32 cellular contexts compared by ENCODE assay signal in genomic region chr16:19227643-19228042, GRCh38. TPM values are rescaled to one million over a fixed set of nuclear protein-coding genes. Genes with fewer than 3 reads are reported as not detected.
DNase-seq lines count a peak whose midpoint lies in the region; ATAC-seq and TF ChIP-seq lines count a peak whose summit lies in the region.
"Had no signal": no experiment of that assay in that cellular context is flagged by ENCODE, and none has a peak within 500 bp of the region (broad histone marks: within the 10 kb centered on the region; RNA-seq: fewer than 3 reads in every experiment).

No MANE protein-coding gene starts in this region.

- no peak overlapping the region for H3K4me3 ChIP-seq in heart left ventricle
- H3K4me3 ChIP-seq: heart right ventricle, SJSA1, smooth muscle cell, stomach, tibial nerve had no signal

- H3K9me3 ChIP-seq in heart left ventricle, result peaks cover 0 to 18% (median 2%) of the 10 kb centered on the region in 12 donors

- intact Hi-C loops in Right ventricle myocardium superior (cut with DNase I), result no loop called here
- intact Hi-C loops in heart left ventricle (cut with DNase I), result loop anchor here in 1 of 10 donors (10.0 kb wide), 1 partner anchor 57 kb away; the partner anchor contains the start of gene CLEC19A

- WGBS in heart left ventricle, 4 donors, result 47 to 72% (median 65%) methylated on average over 2 of the region's 2 CpGs

- H3K27ac ChIP-seq in heart left ventricle, result no peak overlapping the region
- H3K27ac ChIP-seq: heart right ventricle, SJSA1, tibial nerve had no signal

- no peak for TF ChIP-seq POLR2A in heart left ventricle (IDR thresholded peaks at IDR 0.05)

- TF ChIP-seq CTCF in heart left ventricle (IDR thresholded peaks at IDR 0.05), result no peak

- DNase-seq in Right ventricle myocardium superior (no peak), heart left ventricle (no peak), ecto neural progenitor cell (ENCODE audit: low spot score) (peak; percentile 42), midbrain (lab: John Stamatoyannopoulos, UW) (peak; percentile 14), superior temporal gyrus (ENCODE audit: extremely low spot score) (peak; percentile 21), SKM-1 treated with dmso at 0.1 percent for 144 hours (lab: John Stamatoyannopoulos, UW; ENCODE audit: unreplicated experiment) (no peak), occipital lobe (lab: John Stamatoyannopoulos, UW) (no peak), C1 segment of cervical spinal cord (lab: John Stamatoyannopoulos, UW) (no peak)
- DNase-seq: 8988T; activated CD4-positive, alpha-beta memory T cell treated with anti-CD3 and anti-CD28 coated beads for 36 hours; activated CD8-positive, alpha-beta memory T cell treated with anti-CD3 and anti-CD28 coated beads, Interleukin-2, amount 50 U/mL, for 48 hours; AML-193; CD8-positive, alpha-beta T cell; central memory CD4-positive, alpha-beta T cell; GOT3; heart right ventricle; mammary epithelial cell; NCI-H1092 treated with DMSO at 0.1 percent for 48 hours; NCI-H187 treated with DMSO at 0.1 percent for 48 hours; NCI-H526; retina; stimulated activated CD4-positive, alpha-beta T cell treated with anti-CD3 and anti-CD28 coated beads, Interleukin-1b, Interleukin-23, amount 100 ng/mL, for 48 hours; stomach had no signal

- no peaks in the 10 kb centered on the region for H3K4me1 ChIP-seq in heart left ventricle
- H3K4me1 ChIP-seq: heart right ventricle, tibial nerve had no signal

- H3K36me3 ChIP-seq in heart left ventricle, result peaks cover 0 to 38% (median 5%) of the 10 kb centered on the region in 9 donors
- H3K36me3 ChIP-seq: SJSA1 had no signal

- H3K27me3 ChIP-seq in heart left ventricle, result no peaks in the 10 kb centered on the region
- H3K27me3 ChIP-seq: heart right ventricle, SJSA1, stomach, tibial nerve had no signal

- ATAC-seq in Right ventricle myocardium superior (ENCODE audit: poor library complexity), result peak; percentile 59
- ATAC-seq in heart left ventricle, result no peak
- ATAC-seq: activated CD4-positive, CD25-positive, alpha-beta regulatory T cell treated with anti-CD3 and anti-CD28 coated beads, Interleukin-2, amount 50 U/mL, for 24 hours; activated naive CD4-positive, alpha-beta T cell treated with anti-CD3 and anti-CD28 coated beads, Interleukin-2, amount 50 U/mL, for 72 hours; CD8-positive, alpha-beta T cell had no signal

RNA-seq across cellular contexts. Expression of gene CLEC19A, which starts 57.9 kb away (rescaled TPM):
- total RNA-seq in Right ventricle myocardium superior (not detected), heart left ventricle (not detected), occipital lobe (not detected)
- not detected for polyA plus RNA-seq in heart left ventricle
- total RNA-seq: activated CD4-positive, alpha-beta memory T cell treated with anti-CD3 and anti-CD28 coated beads for 36 hours; activated naive CD4-positive, alpha-beta T cell treated with anti-CD3 and anti-CD28 coated beads, Interleukin-2, amount 50 U/mL, for 72 hours; activated T-helper 2 cell treated with anti-CD3 and anti-CD28 coated beads, Interferon-gamma antibody, Interleukin-2, Interleukin-4, amounts not matched to agents 10 μg/mL and 5 μg/mL and 100 μg/mL, durations not matched to agents 14 hours and 24 hours and 36 hours; CD8-positive, alpha-beta T cell; heart right ventricle; M059J; osteocyte; SJSA1; smooth muscle cell; T-helper 1 cell treated with Interleukin-12 subunit alpha and Interleukin-12 subunit beta and Interleukin-4 antibody, amounts not matched to agents 30 ng/mL and 1 ng/mL, for 36 hours; tibial nerve had no signal
- polyA plus RNA-seq: heart right ventricle, mammary epithelial cell, smooth muscle cell, stomach had no signal

RNA-seq across cellular contexts. Expression of gene SYT17, which starts 59.6 kb away (rescaled TPM):
- total RNA-seq in Right ventricle myocardium superior, result 0.54 TPM
- 1 to 10 TPM in 3 of 9 donors, under 1 TPM in 6; 0.23 to 5.2 (median 0.76) TPM for total RNA-seq in heart left ventricle
- under 1 TPM; 0.38 to 0.53 TPM for polyA plus RNA-seq in heart left ventricle
- total RNA-seq in occipital lobe, result 6.2 TPM
- total RNA-seq: activated naive CD4-positive, alpha-beta T cell treated with anti-CD3 and anti-CD28 coated beads, Interleukin-2, amount 50 U/mL, for 72 hours; CD8-positive, alpha-beta T cell; osteocyte; T-helper 1 cell treated with Interleukin-12 subunit alpha and Interleukin-12 subunit beta and Interleukin-4 antibody, amounts not matched to agents 30 ng/mL and 1 ng/mL, for 36 hours had no signal

Comparison
In these comparisons a context has a peak if more than half of its experiments do, and no peak if none do; other contexts are left out.
1. DNase-seq: peak in ecto neural progenitor cell (single experiment), midbrain (single experiment) and superior temporal gyrus (single experiment); none in Right ventricle myocardium superior (single experiment), heart left ventricle (0 of 5), SKM-1 treated with dmso at 0.1 percent for 144 hours (single experiment), occipital lobe (single experiment) and C1 segment of cervical spinal cord (0 of 14).